ENCODE assay signal across 1 cellular context in the genomic region with DNA sequence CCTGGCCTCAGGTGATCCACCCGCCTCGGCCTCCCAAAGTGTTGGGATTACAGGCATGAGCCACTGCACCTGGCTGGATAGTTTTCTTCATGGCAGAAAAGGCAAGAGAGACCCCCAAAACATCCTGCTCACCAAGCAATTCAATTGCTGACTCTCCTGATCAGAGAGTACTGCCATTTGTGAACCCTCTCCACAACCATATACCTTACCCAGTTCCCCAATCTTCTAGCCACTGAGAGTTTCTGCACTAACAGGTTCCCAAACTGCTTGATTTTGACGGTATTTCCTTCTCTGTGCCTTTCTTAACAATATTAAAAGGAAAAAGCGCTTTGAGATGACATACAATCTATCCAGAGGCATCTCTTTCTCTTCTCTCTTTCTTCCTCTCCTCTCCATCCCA.
TF ChIP-seq lines count a peak whose summit lies in the region.

No MANE protein-coding gene starts in this region.

TF ChIP-seq in GM23338, 12 proteins besides CTCF, POLR2A, EP300 and RAD21 (continued from another document):
- TF ChIP-seq CREB1 (CRISPR knock-in tag; IDR thresholded peaks at IDR 0.05; ENCODE audit: low read depth), result no peak
- TF ChIP-seq, protein P1, sequence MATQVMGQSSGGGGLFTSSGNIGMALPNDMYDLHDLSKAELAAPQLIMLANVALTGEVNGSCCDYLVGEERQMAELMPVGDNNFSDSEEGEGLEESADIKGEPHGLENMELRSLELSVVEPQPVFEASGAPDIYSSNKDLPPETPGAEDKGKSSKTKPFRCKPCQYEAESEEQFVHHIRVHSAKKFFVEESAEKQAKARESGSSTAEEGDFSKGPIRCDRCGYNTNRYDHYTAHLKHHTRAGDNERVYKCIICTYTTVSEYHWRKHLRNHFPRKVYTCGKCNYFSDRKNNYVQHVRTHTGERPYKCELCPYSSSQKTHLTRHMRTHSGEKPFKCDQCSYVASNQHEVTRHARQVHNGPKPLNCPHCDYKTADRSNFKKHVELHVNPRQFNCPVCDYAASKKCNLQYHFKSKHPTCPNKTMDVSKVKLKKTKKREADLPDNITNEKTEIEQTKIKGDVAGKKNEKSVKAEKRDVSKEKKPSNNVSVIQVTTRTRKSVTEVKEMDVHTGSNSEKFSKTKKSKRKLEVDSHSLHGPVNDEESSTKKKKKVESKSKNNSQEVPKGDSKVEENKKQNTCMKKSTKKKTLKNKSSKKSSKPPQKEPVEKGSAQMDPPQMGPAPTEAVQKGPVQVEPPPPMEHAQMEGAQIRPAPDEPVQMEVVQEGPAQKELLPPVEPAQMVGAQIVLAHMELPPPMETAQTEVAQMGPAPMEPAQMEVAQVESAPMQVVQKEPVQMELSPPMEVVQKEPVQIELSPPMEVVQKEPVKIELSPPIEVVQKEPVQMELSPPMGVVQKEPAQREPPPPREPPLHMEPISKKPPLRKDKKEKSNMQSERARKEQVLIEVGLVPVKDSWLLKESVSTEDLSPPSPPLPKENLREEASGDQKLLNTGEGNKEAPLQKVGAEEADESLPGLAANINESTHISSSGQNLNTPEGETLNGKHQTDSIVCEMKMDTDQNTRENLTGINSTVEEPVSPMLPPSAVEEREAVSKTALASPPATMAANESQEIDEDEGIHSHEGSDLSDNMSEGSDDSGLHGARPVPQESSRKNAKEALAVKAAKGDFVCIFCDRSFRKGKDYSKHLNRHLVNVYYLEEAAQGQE (IDR thresholded peaks at IDR 0.05; ENCODE audit: unreplicated experiment), result no peak
- no peak for TF ChIP-seq EZH2 (IDR thresholded peaks at IDR 0.05; ENCODE audit: low read depth, unreplicated experiment)
- TF ChIP-seq, protein P2, sequence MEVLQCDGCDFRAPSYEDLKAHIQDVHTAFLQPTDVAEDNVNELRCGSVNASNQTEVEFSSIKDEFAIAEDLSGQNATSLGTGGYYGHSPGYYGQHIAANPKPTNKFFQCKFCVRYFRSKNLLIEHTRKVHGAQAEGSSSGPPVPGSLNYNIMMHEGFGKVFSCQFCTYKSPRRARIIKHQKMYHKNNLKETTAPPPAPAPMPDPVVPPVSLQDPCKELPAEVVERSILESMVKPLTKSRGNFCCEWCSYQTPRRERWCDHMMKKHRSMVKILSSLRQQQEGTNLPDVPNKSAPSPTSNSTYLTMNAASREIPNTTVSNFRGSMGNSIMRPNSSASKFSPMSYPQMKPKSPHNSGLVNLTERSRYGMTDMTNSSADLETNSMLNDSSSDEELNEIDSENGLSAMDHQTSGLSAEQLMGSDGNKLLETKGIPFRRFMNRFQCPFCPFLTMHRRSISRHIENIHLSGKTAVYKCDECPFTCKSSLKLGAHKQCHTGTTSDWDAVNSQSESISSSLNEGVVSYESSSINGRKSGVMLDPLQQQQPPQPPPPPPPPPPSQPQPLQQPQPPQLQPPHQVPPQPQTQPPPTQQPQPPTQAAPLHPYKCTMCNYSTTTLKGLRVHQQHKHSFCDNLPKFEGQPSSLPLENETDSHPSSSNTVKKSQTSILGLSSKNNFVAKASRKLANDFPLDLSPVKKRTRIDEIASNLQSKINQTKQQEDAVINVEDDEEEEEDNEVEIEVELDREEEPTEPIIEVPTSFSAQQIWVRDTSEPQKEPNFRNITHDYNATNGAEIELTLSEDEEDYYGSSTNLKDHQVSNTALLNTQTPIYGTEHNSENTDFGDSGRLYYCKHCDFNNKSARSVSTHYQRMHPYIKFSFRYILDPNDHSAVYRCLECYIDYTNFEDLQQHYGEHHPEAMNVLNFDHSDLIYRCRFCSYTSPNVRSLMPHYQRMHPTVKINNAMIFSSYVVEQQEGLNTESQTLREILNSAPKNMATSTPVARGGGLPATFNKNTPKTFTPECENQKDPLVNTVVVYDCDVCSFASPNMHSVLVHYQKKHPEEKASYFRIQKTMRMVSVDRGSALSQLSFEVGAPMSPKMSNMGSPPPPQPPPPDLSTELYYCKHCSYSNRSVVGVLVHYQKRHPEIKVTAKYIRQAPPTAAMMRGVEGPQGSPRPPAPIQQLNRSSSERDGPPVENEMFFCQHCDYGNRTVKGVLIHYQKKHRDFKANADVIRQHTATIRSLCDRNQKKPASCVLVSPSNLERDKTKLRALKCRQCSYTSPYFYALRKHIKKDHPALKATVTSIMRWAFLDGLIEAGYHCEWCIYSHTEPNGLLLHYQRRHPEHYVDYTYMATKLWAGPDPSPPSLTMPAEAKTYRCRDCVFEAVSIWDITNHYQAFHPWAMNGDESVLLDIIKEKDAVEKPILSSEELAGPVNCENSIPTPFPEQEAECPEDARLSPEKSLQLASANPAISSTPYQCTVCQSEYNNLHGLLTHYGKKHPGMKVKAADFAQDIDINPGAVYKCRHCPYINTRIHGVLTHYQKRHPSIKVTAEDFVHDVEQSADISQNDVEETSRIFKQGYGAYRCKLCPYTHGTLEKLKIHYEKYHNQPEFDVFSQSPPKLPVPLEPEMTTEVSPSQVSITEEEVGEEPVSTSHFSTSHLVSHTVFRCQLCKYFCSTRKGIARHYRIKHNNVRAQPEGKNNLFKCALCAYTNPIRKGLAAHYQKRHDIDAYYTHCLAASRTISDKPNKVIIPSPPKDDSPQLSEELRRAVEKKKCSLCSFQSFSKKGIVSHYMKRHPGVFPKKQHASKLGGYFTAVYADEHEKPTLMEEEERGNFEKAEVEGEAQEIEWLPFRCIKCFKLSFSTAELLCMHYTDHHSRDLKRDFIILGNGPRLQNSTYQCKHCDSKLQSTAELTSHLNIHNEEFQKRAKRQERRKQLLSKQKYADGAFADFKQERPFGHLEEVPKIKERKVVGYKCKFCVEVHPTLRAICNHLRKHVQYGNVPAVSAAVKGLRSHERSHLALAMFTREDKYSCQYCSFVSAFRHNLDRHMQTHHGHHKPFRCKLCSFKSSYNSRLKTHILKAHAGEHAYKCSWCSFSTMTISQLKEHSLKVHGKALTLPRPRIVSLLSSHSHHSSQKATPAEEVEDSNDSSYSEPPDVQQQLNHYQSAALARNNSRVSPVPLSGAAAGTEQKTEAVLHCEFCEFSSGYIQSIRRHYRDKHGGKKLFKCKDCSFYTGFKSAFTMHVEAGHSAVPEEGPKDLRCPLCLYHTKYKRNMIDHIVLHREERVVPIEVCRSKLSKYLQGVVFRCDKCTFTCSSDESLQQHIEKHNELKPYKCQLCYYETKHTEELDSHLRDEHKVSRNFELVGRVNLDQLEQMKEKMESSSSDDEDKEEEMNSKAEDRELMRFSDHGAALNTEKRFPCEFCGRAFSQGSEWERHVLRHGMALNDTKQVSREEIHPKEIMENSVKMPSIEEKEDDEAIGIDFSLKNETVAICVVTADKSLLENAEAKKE (CRISPR knock-in tag; IDR thresholded peaks at IDR 0.05), result no peak
- no peak for TF ChIP-seq JUNB (IDR thresholded peaks at IDR 0.05; ENCODE audit: unreplicated experiment)
- TF ChIP-seq, protein P3, sequence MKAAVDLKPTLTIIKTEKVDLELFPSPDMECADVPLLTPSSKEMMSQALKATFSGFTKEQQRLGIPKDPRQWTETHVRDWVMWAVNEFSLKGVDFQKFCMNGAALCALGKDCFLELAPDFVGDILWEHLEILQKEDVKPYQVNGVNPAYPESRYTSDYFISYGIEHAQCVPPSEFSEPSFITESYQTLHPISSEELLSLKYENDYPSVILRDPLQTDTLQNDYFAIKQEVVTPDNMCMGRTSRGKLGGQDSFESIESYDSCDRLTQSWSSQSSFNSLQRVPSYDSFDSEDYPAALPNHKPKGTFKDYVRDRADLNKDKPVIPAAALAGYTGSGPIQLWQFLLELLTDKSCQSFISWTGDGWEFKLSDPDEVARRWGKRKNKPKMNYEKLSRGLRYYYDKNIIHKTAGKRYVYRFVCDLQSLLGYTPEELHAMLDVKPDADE (IDR thresholded peaks at IDR 0.05), result no peak
- no peak for TF ChIP-seq ZNF114 (CRISPR knock-in tag; IDR thresholded peaks at IDR 0.05)
- TF ChIP-seq POLR2AphosphoS5 (IDR thresholded peaks at IDR 0.05; ENCODE audit: low read depth), result no peak
TF ChIP-seq in GM23338: peak in this region for 0.
